Comparison of ENCODE assay signal across 9 cellular contexts in genomic region chr10:42637648-42638052, GRCh38. TPM values are rescaled to one million over a fixed set of nuclear protein-coding genes. Genes with fewer than 3 reads are reported as not detected.
DNase-seq lines count a peak whose midpoint lies in the region; ATAC-seq, FAIRE-seq and TF ChIP-seq lines count a peak whose summit lies in the region.
"Had no signal": no experiment of that assay in that cellular context is flagged by ENCODE, and none has a peak within 500 bp of the region (broad histone marks: within the 10 kb centered on the region; RNA-seq: fewer than 3 reads in every experiment).

No MANE protein-coding gene starts in this region.

- no peaks in the 10 kb centered on the region for H3K9me1 ChIP-seq in endothelial cell of umbilical vein (replicated peaks; ENCODE audit: control insufficient read depth, extremely low read depth, insufficient read depth, low read length)

- no peaks in the 10 kb centered on the region for H3K27me3 Mint-ChIP-seq in Caco-2 (ENCODE audit: insufficient read depth, unreplicated experiment)

- H3K79me2 ChIP-seq in OCI-LY3 (ENCODE audit: low read length) (peaks cover 9% of the 10 kb centered on the region; the same call in 1 of the 2 replicates), endothelial cell of umbilical vein (ENCODE audit: control insufficient read depth, insufficient read depth, low read length) (peaks cover 2% of the 10 kb centered on the region)

- H3K4me3 Mint-ChIP-seq in Caco-2 (ENCODE audit: unreplicated experiment) = peak overlapping the region; percentile 87

- dilution Hi-C loops in endothelial cell of umbilical vein (cut with MboI; ENCODE audit: extremely low pct_ligation_motif_present, low sequenced_read_pairs) = no loop called here

- no peaks in the 10 kb centered on the region for H3K9me3 Mint-ChIP-seq in Caco-2 (ENCODE audit: unreplicated experiment)

- CTCF ChIA-PET in Caco-2 (lab: Charles Lee) (interaction anchor here (0.6 kb wide), 1 partner anchor 62 kb away, joined by 3 read pairs; no protein-coding TSS in a partner anchor), endothelial cell of umbilical vein (lab: Charles Lee) (no interaction called here)

- H3K4me1 Mint-ChIP-seq in Caco-2 (ENCODE audit: low read depth, unreplicated experiment) = peaks cover 19% of the 10 kb centered on the region

- no peak for TF ChIP-seq CTCF in Caco-2 (IDR thresholded peaks at IDR 0.05; ENCODE audit: insufficient read depth in 1 of 2, low read depth in 1 of 2, low read length in 1 of 2, severe bottlenecking in 1 of 2, unreplicated experiment in 1 of 2)
- TF ChIP-seq CTCF in OCI-LY3 (IDR thresholded peaks at IDR 0.05; ENCODE audit: low read depth, low read length) = no peak
- no peak for TF ChIP-seq CTCF in endothelial cell of umbilical vein (IDR thresholded peaks at IDR 0.05; ENCODE audit: extremely low read depth in 1 of 2, insufficient read depth in 1 of 2, low read depth in 1 of 2, low read length in 2 of 2)
- no peak for TF ChIP-seq CTCF in ovary (IDR thresholded peaks at IDR 0.05)

- H3K4me2 ChIP-seq in OCI-LY3 (ENCODE audit: low read length) = peak overlapping the region; percentile 86
- H3K4me2 ChIP-seq in endothelial cell of umbilical vein (ENCODE audit: insufficient read depth, low read length) = peak overlapping the region; percentile 59

- 15 to 28% (median 19%) methylated on average over 10 of the region's 10 CpGs for WGBS in ovary, 3 donors

- H3K36me3 ChIP-seq in Caco-2 (ENCODE audit: control insufficient read depth, insufficient read depth, low read length) (no peaks in the 10 kb centered on the region), OCI-LY3 (replicated peaks; ENCODE audit: low read depth, low read length) (no peaks in the 10 kb centered on the region), endothelial cell of umbilical vein (ENCODE audit: control insufficient read depth in 2 of 2, extremely low read depth in 1 of 2, insufficient read depth in 2 of 2, low read length in 2 of 2) (no peaks in the 10 kb centered on the region), ovary (no peaks in the 10 kb centered on the region)

- ATAC-seq in HG02938 (IDR thresholded peaks at IDR 0.05; ENCODE audit: unreplicated experiment) (no peak), GM21526 (IDR thresholded peaks at IDR 0.05; ENCODE audit: low FRiP score, unreplicated experiment) (no peak)

- BruUV-seq in Caco-2 (replicated peaks; lab: Mats Ljungman, UMichigan) (no TSS peak), endothelial cell of umbilical vein (replicated peaks; lab: Mats Ljungman, UMichigan) (TSS peak; percentile 37)

- no peak for FAIRE-seq in endothelial cell of umbilical vein (lab: Jason Lieb, UNC)
- FAIRE-seq: endometrium had no signal

- peak overlapping the region; percentile 88; the same call in 1 of the 2 replicates for H3K9ac ChIP-seq in OCI-LY3 (ENCODE audit: low read length)
- peak overlapping the region; percentile 72 for H3K9ac ChIP-seq in endothelial cell of umbilical vein (replicated peaks; ENCODE audit: extremely low read depth, insufficient read depth, low read length)

- intact Hi-C loops in Caco-2 (cut with micrococcal nuclease; ENCODE audit: unreplicated experiment) = loop anchor here (1.0 to 2.0 kb wide), 4 partner anchors 15 to 145 kb away; partner anchors contain the start of gene BMS1
- intact Hi-C loops in endothelial cell of umbilical vein (cut with micrococcal nuclease) = loop anchor here (1.0 kb wide), 3 partner anchors 85 to 145 kb away; partner anchors contain the start of gene BMS1
- intact Hi-C loops in ovary (cut with DNase I) = no loop called here
- intact Hi-C loops in posterior vena cava (cut with DNase I) = no loop called here

- no peaks in the 10 kb centered on the region for H4K20me1 ChIP-seq in OCI-LY3 (ENCODE audit: insufficient read depth, low read length)
- H4K20me1 ChIP-seq in endothelial cell of umbilical vein (replicated peaks; ENCODE audit: control insufficient read depth, extremely low read depth, insufficient read depth, low read length) = no peaks in the 10 kb centered on the region

- peaks cover 27% of the 10 kb centered on the region for H3K4me1 ChIP-seq in Caco-2
- H3K4me1 ChIP-seq in OCI-LY3 (ENCODE audit: low read length) = peaks cover 12% of the 10 kb centered on the region
- H3K4me1 ChIP-seq in endothelial cell of umbilical vein (ENCODE audit: control insufficient read depth, extremely low read depth, insufficient read depth, low read length) = peaks cover 8% of the 10 kb centered on the region
- H3K4me1 ChIP-seq in ovary (ENCODE audit: insufficient read depth) = no peaks in the 10 kb centered on the region

- H2AFZ ChIP-seq in OCI-LY3 (ENCODE audit: low read depth, low read length) = peak overlapping the region; percentile 89; the same call in 1 of the 2 replicates
- H2AFZ ChIP-seq in endothelial cell of umbilical vein (ENCODE audit: low read depth, low read length) = peak overlapping the region; percentile 74

- H3K4me3 ChIP-seq in Caco-2 (ENCODE audit: low read depth, low read length) = peak overlapping the region; percentile 48
- peak overlapping the region; percentile 98 for H3K4me3 ChIP-seq in OCI-LY3 (ENCODE audit: low read length)
- H3K4me3 ChIP-seq in endothelial cell of umbilical vein (replicated peaks in 1 of 3; ENCODE audit: insufficient read depth in 1 of 3, low read depth in 1 of 3, low read length in 3 of 3) = peak overlapping the region; percentile 15 to 82 (median 56)
- peak overlapping the region; percentile 82 for H3K4me3 ChIP-seq in ovary

- H3K9me3 ChIP-seq in Caco-2 (no peaks in the 10 kb centered on the region), OCI-LY3 (ENCODE audit: insufficient read depth, low read length) (no peaks in the 10 kb centered on the region), endothelial cell of umbilical vein (replicated peaks; ENCODE audit: control insufficient read depth, insufficient read depth, low read length) (no peaks in the 10 kb centered on the region), ovary (no peaks in the 10 kb centered on the region)

- peaks cover 58% of the 10 kb centered on the region for H3K36me3 Mint-ChIP-seq in Caco-2 (ENCODE audit: insufficient read depth, unreplicated experiment)

- peak overlapping the region; percentile 91 for H3K27ac ChIP-seq in OCI-LY3 (ENCODE audit: low read length)
- peak overlapping the region; percentile 42 for H3K27ac ChIP-seq in endothelial cell of umbilical vein (ENCODE audit: insufficient read depth, low read depth, low read length)
- peak overlapping the region; percentile 77 to 96 for H3K27ac ChIP-seq in ovary

- no peak for TF ChIP-seq EP300 in ovary (IDR thresholded peaks at IDR 0.05)

- H3K27ac Mint-ChIP-seq in Caco-2 (ENCODE audit: unreplicated experiment) = peak overlapping the region; percentile 91

- H3K27me3 ChIP-seq in Caco-2 (replicated peaks; ENCODE audit: control insufficient read depth, insufficient read depth, low read length) (no peaks in the 10 kb centered on the region), OCI-LY3 (ENCODE audit: low read depth, low read length) (no peaks in the 10 kb centered on the region), endothelial cell of umbilical vein (ENCODE audit: control insufficient read depth in 2 of 2, insufficient read depth in 2 of 2, low read length in 2 of 2) (peaks cover 0 to 2% of the 10 kb centered on the region in 2 experiments), ovary (no peaks in the 10 kb centered on the region)

- DNase-seq in Caco-2 = no peak
- DNase-seq in endothelial cell of umbilical vein (ENCODE audit: low read depth, low spot score) = no peak
- DNase-seq in ovary = no peak
- no peak for DNase-seq in posterior vena cava (ENCODE audit: low spot score)
- DNase-seq in NCI-H524 treated with DMSO at 0.1 percent for 48 hours (lab: John Stamatoyannopoulos, UW) = no peak

- POLR2A ChIA-PET in Caco-2 (lab: Charles Lee) = no interaction called here
- POLR2A ChIA-PET in endothelial cell of umbilical vein (lab: Charles Lee) = no interaction called here

- no peak for TF ChIP-seq POLR2A in endothelial cell of umbilical vein (IDR thresholded peaks at IDR 0.05; ENCODE audit: low read depth, low read length)
- TF ChIP-seq POLR2A in ovary (IDR thresholded peaks at IDR 0.05) = no peak

TF ChIP-seq in endothelial cell of umbilical vein, 7 proteins besides CTCF, POLR2A, EP300 and RAD21:
- no peak for TF ChIP-seq GATA2 (IDR thresholded peaks at IDR 0.05; ENCODE audit: insufficient read depth, insufficient read length, low read depth, low read length)
- no peak for TF ChIP-seq JUN (IDR thresholded peaks at IDR 0.05; ENCODE audit: borderline replicate concordance, insufficient read depth, insufficient read length, low read depth)
- no peak for TF ChIP-seq MAX (IDR thresholded peaks at IDR 0.05; ENCODE audit: insufficient read depth, insufficient read length)
- TF ChIP-seq EZH2 (IDR thresholded peaks at IDR 0.05; ENCODE audit: borderline replicate concordance, low read depth, low read length, severe bottlenecking) = no peak

RNA-seq across cellular contexts. Expression of gene ZNF33B, which starts 0.7 kb away (rescaled TPM):
- total RNA-seq in Caco-2 (2022) (43.2 and 43.3 TPM in 2 replicates), endothelial cell of umbilical vein (15.1 and 15.3 TPM in 2 replicates), ovary (10 to 100 TPM; 24.9 to 71.8 (median 42.3) TPM), posterior vena cava (10 to 100 TPM; 11.1 to 12.2 TPM)
- polyA plus RNA-seq in endothelial cell of umbilical vein (3.1 and 14.0 TPM in 2 replicates), ovary (10 to 100 TPM; 32.7 to 32.9 TPM)
- polyA plus RNA-seq in endothelial cell of umbilical vein (2011; cell fraction: cytosol; rRNA removed) = 4.9 and 5.7 TPM in 2 replicates
- polyA plus RNA-seq in endothelial cell of umbilical vein (2011; cell fraction: nucleus; rRNA removed) = 16.6 and 22.8 TPM in 2 replicates
- 6.9 and 9.7 TPM in 2 replicates for polyA plus RNA-seq in endothelial cell of umbilical vein (2012)
- 19.8 and 20.2 TPM in 2 replicates for polyA minus RNA-seq in endothelial cell of umbilical vein
- polyA minus RNA-seq in endothelial cell of umbilical vein (2011; cell fraction: cytosol; rRNA and poly(A)+ RNA removed) = 9.0 TPM
- 13.2 and 48.2 TPM in 2 replicates for polyA minus RNA-seq in endothelial cell of umbilical vein (2011; cell fraction: nucleus; rRNA and poly(A)+ RNA removed)

Comparison
In these comparisons a context has a peak if more than half of its experiments do, and no peak if none do; other contexts are left out.
1. H3K4me3 ChIP-seq: peak in every context shown above with its lines; median percentile 98 in OCI-LY3; 82 in ovary; 56 in endothelial cell of umbilical vein; 48 in Caco-2.
2. intact Hi-C loops: an anchor here in Caco-2 (1.0 to 2.0 kb wide) and endothelial cell of umbilical vein (1.0 kb wide); none called in ovary and posterior vena cava.